ENCODE assay signal across 20 cellular contexts in genomic region chr2:230693411-230693810, GRCh38. TPM values are rescaled to one million over a fixed set of nuclear protein-coding genes. Genes with fewer than 3 reads are reported as not detected.
DNase-seq lines count a peak whose midpoint lies in the region; ATAC-seq, FAIRE-seq and TF ChIP-seq lines count a peak whose summit lies in the region.
"Had no signal": no experiment of that assay in that cellular context is flagged by ENCODE, and none has a peak within 500 bp of the region (broad histone marks: within the 10 kb centered on the region; RNA-seq: fewer than 3 reads in every experiment).

No MANE protein-coding gene starts in this region.

- H3K27ac Mint-ChIP-seq in activated CD4-positive, alpha-beta T cell treated with anti-CD3 and anti-CD28 coated beads, Interleukin-2, amount 10 ng/mL, durations not matched to agents 24 days and 14 days, result peak overlapping the region; percentile 56
- H3K27ac Mint-ChIP-seq in Calu3 (ENCODE audit: unreplicated experiment) (peak overlapping the region; percentile 87), mesothelial cell of epicardium (peak overlapping the region; percentile 66)

- peaks cover 2% of the 10 kb centered on the region for H3K36me3 Mint-ChIP-seq in activated CD4-positive, alpha-beta T cell treated with anti-CD3 and anti-CD28 coated beads, Interleukin-2, amount 10 ng/mL, durations not matched to agents 24 days and 14 days (ENCODE audit: low read depth)
- H3K36me3 Mint-ChIP-seq in Calu3 (ENCODE audit: insufficient read depth, unreplicated experiment) (no peaks in the 10 kb centered on the region), mesothelial cell of epicardium (no peaks in the 10 kb centered on the region)
- H3K36me3 Mint-ChIP-seq: CD4-positive, alpha-beta memory T cell had no signal

- BruUV-seq in Calu3 (replicated peaks; lab: Mats Ljungman, UMichigan), result no TSS peak

- TF ChIP-seq CTCF in Calu3 (IDR thresholded peaks at IDR 0.05; ENCODE audit: unreplicated experiment) (no peak), bronchial epithelial cell (IDR thresholded peaks at IDR 0.05; ENCODE audit: insufficient read depth, low read length, severe bottlenecking) (no peak), mesothelial cell of epicardium (IDR thresholded peaks at IDR 0.05; ENCODE audit: unreplicated experiment) (no peak), upper lobe of right lung (IDR thresholded peaks at IDR 0.05) (no peak), pancreas (IDR thresholded peaks at IDR 0.05) (no peak), GM10266 (IDR thresholded peaks at IDR 0.05; ENCODE audit: control insufficient read depth, insufficient read depth, low read depth, missing control alignments) (no peak)

- DNase-seq in activated CD4-positive, alpha-beta T cell treated with anti-CD3 and anti-CD28 coated beads, Interleukin-2, amount 10 ng/mL, durations not matched to agents 24 days and 14 days, result no peak
- DNase-seq in activated CD4-positive, alpha-beta T cell treated with anti-CD3 and anti-CD28 coated beads, Interleukin-2, amount 50 U/mL, for 4 hours, result no peak
- DNase-seq in Calu3 (no peak), bronchial epithelial cell (ENCODE audit: low read depth) (peak; percentile 50), mesothelial cell of epicardium (ENCODE audit: low spot score in 2 of 2, unreplicated experiment in 2 of 2) (no peak), upper lobe of right lung (no peak), pancreas (no peak), GM10266 (ENCODE audit: extremely low spot score) (no peak)
- DNase-seq: 8988T; CD4-positive, alpha-beta memory T cell; DMS79 treated with DMSO at 0.1 percent for 48 hours; NCI-H1105; NCI-H1694; NCI-H510A treated with DMSO at 0.1 percent for 48 hours; NCI-H82 had no signal

- peaks cover 26% of the 10 kb centered on the region for H3K4me1 Mint-ChIP-seq in activated CD4-positive, alpha-beta T cell treated with anti-CD3 and anti-CD28 coated beads, Interleukin-2, amount 10 ng/mL, durations not matched to agents 24 days and 14 days
- peaks cover 40% of the 10 kb centered on the region for H3K4me1 Mint-ChIP-seq in Calu3 (ENCODE audit: low read depth, unreplicated experiment)
- H3K4me1 Mint-ChIP-seq in mesothelial cell of epicardium, result peaks cover 42% of the 10 kb centered on the region

- H3K36me3 ChIP-seq in bronchial epithelial cell (ENCODE audit: control insufficient read depth, insufficient read depth, low read length) (no peaks in the 10 kb centered on the region), upper lobe of right lung (no peaks in the 10 kb centered on the region), pancreas (no peaks in the 10 kb centered on the region)
- H3K36me3 ChIP-seq: MG63, SJSA1 had no signal

- H3K9me3 ChIP-seq in upper lobe of right lung (no peaks in the 10 kb centered on the region), pancreas (no peaks in the 10 kb centered on the region)
- H3K9me3 ChIP-seq: MG63, SJSA1 had no signal

- CTCF ChIA-PET in Calu3 (lab: Charles Lee), result no interaction called here

- WGBS in pancreas, 2 donors, result 87 to 89% methylated on average over 6 of the region's 6 CpGs

- H3K27me3 ChIP-seq in bronchial epithelial cell (ENCODE audit: control insufficient read depth, insufficient read depth, low read length), result no peaks in the 10 kb centered on the region
- no peaks in the 10 kb centered on the region for H3K27me3 ChIP-seq in upper lobe of right lung
- H3K27me3 ChIP-seq in pancreas, result no peaks in the 10 kb centered on the region
- H3K27me3 ChIP-seq: MG63, SJSA1 had no signal

- H3K4me1 ChIP-seq in upper lobe of right lung (no peaks in the 10 kb centered on the region), pancreas (no peaks in the 10 kb centered on the region)

- no peak overlapping the region for H3K27ac ChIP-seq in upper lobe of right lung
- no peak overlapping the region for H3K27ac ChIP-seq in pancreas
- H3K27ac ChIP-seq: SJSA1 had no signal

- intact Hi-C loops in activated CD4-positive, alpha-beta T cell treated with anti-CD3 and anti-CD28 coated beads, Interleukin-2, amount 10 ng/mL, durations not matched to agents 24 days and 14 days (cut with micrococcal nuclease), result no loop called here
- intact Hi-C loops in Calu3 (cut with micrococcal nuclease; ENCODE audit: unreplicated experiment), result loop anchor here (5.0 kb wide), 1 partner anchor 76 kb away; no protein-coding TSS in a partner anchor
- intact Hi-C loops in upper lobe of right lung (cut with DNase I), result no loop called here
- intact Hi-C loops in pancreas (cut with DNase I), result no loop called here

- H3K9me3 Mint-ChIP-seq in activated CD4-positive, alpha-beta T cell treated with anti-CD3 and anti-CD28 coated beads, Interleukin-2, amount 10 ng/mL, durations not matched to agents 24 days and 14 days, result no peaks in the 10 kb centered on the region
- no peaks in the 10 kb centered on the region for H3K9me3 Mint-ChIP-seq in Calu3 (ENCODE audit: low read depth, unreplicated experiment)
- no peaks in the 10 kb centered on the region for H3K9me3 Mint-ChIP-seq in mesothelial cell of epicardium

- no peak overlapping the region for H3K4me3 ChIP-seq in bronchial epithelial cell (ENCODE audit: low read depth, low read length)
- H3K4me3 ChIP-seq in upper lobe of right lung, result no peak overlapping the region
- no peak overlapping the region for H3K4me3 ChIP-seq in pancreas
- H3K4me3 ChIP-seq: MG63, SJSA1 had no signal

- ATAC-seq in upper lobe of right lung (no peak), pancreas (no peak)
- ATAC-seq: HepG2 had no signal

- peak; percentile 28 for FAIRE-seq in bronchial epithelial cell (lab: Jason Lieb, UNC)
- no peak for FAIRE-seq in pancreas (lab: Jason Lieb, UNC)
- FAIRE-seq: D721Med, H1, HepG2 had no signal

- H3K27me3 Mint-ChIP-seq in activated CD4-positive, alpha-beta T cell treated with anti-CD3 and anti-CD28 coated beads, Interleukin-2, amount 10 ng/mL, durations not matched to agents 24 days and 14 days, result no peaks in the 10 kb centered on the region
- no peaks in the 10 kb centered on the region for H3K27me3 Mint-ChIP-seq in Calu3 (ENCODE audit: unreplicated experiment)
- no peaks in the 10 kb centered on the region for H3K27me3 Mint-ChIP-seq in mesothelial cell of epicardium (ENCODE audit: low read depth)

- H3K4me3 Mint-ChIP-seq in activated CD4-positive, alpha-beta T cell treated with anti-CD3 and anti-CD28 coated beads, Interleukin-2, amount 10 ng/mL, durations not matched to agents 24 days and 14 days, result no peak overlapping the region
- H3K4me3 Mint-ChIP-seq in Calu3 (ENCODE audit: low read depth, unreplicated experiment), result no peak overlapping the region
- no peak overlapping the region for H3K4me3 Mint-ChIP-seq in mesothelial cell of epicardium
- H3K4me3 Mint-ChIP-seq: CD4-positive, alpha-beta memory T cell had no signal

RNA-seq across cellular contexts. Expression of gene CAB39, which starts 19.2 kb away (rescaled TPM):
- total RNA-seq in activated CD4-positive, alpha-beta T cell treated with anti-CD3 and anti-CD28 coated beads, Interleukin-2, amount 10 ng/mL, durations not matched to agents 24 days and 14 days, result 166 and 168 TPM in 2 replicates
- total RNA-seq in Calu3 (2022) (84.9 and 88.7 TPM in 2 replicates), bronchial epithelial cell (75.3 and 87.4 TPM in 2 replicates), mesothelial cell of epicardium (39.2 to 43.0 TPM (median 41.7 TPM) in 3 replicates), upper lobe of right lung (78.9 TPM), pancreas (10 to 100 TPM; 15.9 to 41.6 (median 22.0) TPM)
- 10 to 100 TPM in 1 of 2 donors, 1 to 10 TPM in 1; 9.9 to 15.3 TPM for polyA plus RNA-seq in pancreas
